Comparison of ENCODE assay signal across 9 cellular contexts in the genomic region with DNA sequence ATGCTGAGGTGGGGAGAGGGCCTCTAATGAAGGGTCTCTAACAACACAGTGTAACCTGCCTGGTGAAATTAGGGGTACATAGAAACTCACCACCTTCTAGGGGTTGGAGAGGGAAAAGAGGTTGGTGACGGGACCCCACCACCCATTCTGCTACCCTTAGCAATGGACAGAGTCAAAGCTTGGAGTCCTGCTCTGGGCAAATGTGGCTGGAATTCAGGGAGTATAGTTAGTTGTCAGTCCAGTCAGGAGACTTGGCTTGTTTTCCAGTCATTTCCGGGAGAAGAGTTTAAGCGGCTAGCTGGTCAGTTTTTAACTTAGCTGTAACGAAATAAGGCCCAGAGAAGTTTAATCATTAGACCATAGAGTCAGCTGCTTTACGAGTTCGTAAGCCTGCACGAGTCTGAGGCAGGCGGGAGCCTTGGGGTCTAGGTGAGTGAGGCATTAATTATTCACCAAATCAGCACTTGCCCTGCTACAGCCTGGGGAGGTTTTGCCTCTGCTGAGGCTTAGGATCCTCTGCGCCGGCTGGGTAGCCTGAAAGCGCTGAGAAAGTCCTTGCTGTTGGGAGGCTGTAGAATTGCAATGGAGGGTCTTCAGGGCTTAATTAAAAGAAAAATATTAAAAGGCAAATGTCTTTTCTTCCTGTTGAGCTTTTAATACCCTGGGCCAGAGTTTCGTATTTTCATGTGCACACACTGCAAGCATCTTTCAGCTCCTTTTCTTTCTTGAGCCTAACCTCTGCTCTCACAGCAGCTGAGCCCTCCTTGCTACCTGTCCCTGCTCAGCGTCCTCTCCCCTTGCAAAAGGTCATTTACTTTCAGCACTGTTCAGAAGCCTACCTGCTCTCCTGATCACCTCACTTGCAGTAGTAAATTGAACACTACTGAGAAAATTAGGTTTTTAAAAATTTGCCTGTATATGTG. TPM values are rescaled to one million over a fixed set of nuclear protein-coding genes. Genes with fewer than 3 reads are reported as not detected.
DNase-seq lines count a peak whose midpoint lies in the region; ATAC-seq and TF ChIP-seq lines count a peak whose summit lies in the region.
"Had no signal": no experiment of that assay in that cellular context is flagged by ENCODE, and none has a peak within 500 bp of the region (broad histone marks: within the 10 kb centered on the region; RNA-seq: fewer than 3 reads in every experiment).

No MANE protein-coding gene starts in this region.

- POLR2A ChIA-PET in IMR-90 (lab: Charles Lee; ENCODE audit: unreplicated experiment) (no interaction called here), HEK293T (lab: Yijun Ruan, JAX) (interaction anchor here (1.7 kb wide), 1 partner anchor 12 kb away, joined by 9 read pairs; no protein-coding TSS in a partner anchor)

- no peak for TF ChIP-seq POLR2A in IMR-90 (IDR thresholded peaks at IDR 0.05; ENCODE audit: low read depth, low read length)

- no peaks in the 10 kb centered on the region for H3K27me3 ChIP-seq in IMR-90 (ENCODE audit: control insufficient read depth, insufficient read depth, low read length)

- H3K79me1 ChIP-seq in IMR-90 (ENCODE audit: low read depth in 1 of 2, low read length in 2 of 2): peaks cover 12 to 26% of the 10 kb centered on the region in 2 experiments

- peaks cover 9% of the 10 kb centered on the region for H3K9me1 ChIP-seq in IMR-90 (ENCODE audit: insufficient read depth, low read length)

- peak overlapping the region; percentile 75; the same call in 1 of the 2 replicates for H2AK5ac ChIP-seq in IMR-90 (ENCODE audit: low read depth, low read length)

- peaks cover 10% of the 10 kb centered on the region; the same call in 1 of the 2 replicates for H3K36me3 ChIP-seq in IMR-90 (ENCODE audit: control insufficient read depth, insufficient read depth, low read length)

- CTCF ChIA-PET in IMR-90 (lab: Yijun Ruan, JAX) (interaction anchor here (0.6 to 2.3 kb wide), 5 partner anchors 9 to 359 kb away, joined by 3 to 9 read pairs (median 4); no protein-coding TSS in a partner anchor), HEK293T (lab: Yijun Ruan, JAX) (interaction anchor here (0.7 to 2.5 kb wide), 2 partner anchors 12 to 25 kb away, joined by 5 to 9 read pairs; no protein-coding TSS in a partner anchor)

- BruUV-seq in IMR-90 (replicated peaks; lab: Mats Ljungman, UMichigan): no TSS peak

- peak overlapping the region; percentile 33; the same call in 1 of the 2 replicates for H3K18ac ChIP-seq in IMR-90 (ENCODE audit: low read depth, low read length)

- dilution Hi-C loops in IMR-90 (cut with HindIII; ENCODE audit: low sequenced_read_pairs, unreplicated experiment): loop anchor here (25.0 kb wide), 1 partner anchor 133 kb away; a partner anchor contains a TSS

- H4K5ac ChIP-seq in IMR-90 (ENCODE audit: low read depth, low read length): peak overlapping the region; percentile 21; the same call in 1 of the 2 replicates

- DNase-seq in IMR-90: peak; percentile 70
- peak; percentile 76 for DNase-seq in fibroblast of villous mesenchyme (ENCODE audit: low read depth)
- peak; percentile 73 for DNase-seq in retinal pigment epithelial cell (ENCODE audit: low read depth)
- no peak for DNase-seq in stimulated activated CD4-positive, alpha-beta T cell treated with anti-CD3 and anti-CD28 coated beads, Interleukin-4, amount 100 ng/mL, for 1 hour
- DNase-seq in HEK293T (ENCODE audit: extremely low spot score): no peak
- no peak for DNase-seq in stimulated activated CD4-positive, alpha-beta T cell treated with anti-CD3 and anti-CD28 coated beads, Interleukin-12 subunit alpha, Interleukin-12 subunit beta, amount 100 ng/mL, for 4 hours
- DNase-seq in activated effector memory CD4-positive, alpha-beta T cell treated with Interleukin-2 at 50 U/mL for 16 hours: no peak

- peak overlapping the region; percentile 47 for H2AK9ac ChIP-seq in IMR-90 (replicated peaks; ENCODE audit: low read depth, low read length, poor library complexity)

- no peak for TF ChIP-seq RAD21 in IMR-90 (IDR thresholded peaks at IDR 0.05; ENCODE audit: low read length)

- H4K91ac ChIP-seq in IMR-90 (ENCODE audit: insufficient read depth, low read depth, low read length): peak overlapping the region; percentile 41

- H2BK5ac ChIP-seq in IMR-90 (ENCODE audit: low read depth, low read length, poor library complexity, severe bottlenecking): no peak overlapping the region

- in situ Hi-C loops in IMR-90 (cut with MboI; ENCODE audit: low sequenced_read_pairs): loop anchor here (5.0 kb wide), 1 partner anchor 133 kb away; no protein-coding TSS in a partner anchor

- H2BK120ac ChIP-seq in IMR-90 (ENCODE audit: low read depth, low read length): peak overlapping the region; percentile 83

- WGBS in IMR-90 (ENCODE audit: extremely low coverage in 2 of 2, insufficient read length in 1 of 2), 2 experiments: 70% methylated on average over 2 of the region's 13 CpGs; no CpG with 5 or more reads in 1 of the 2 experiments

- H4K8ac ChIP-seq in IMR-90 (ENCODE audit: low read depth in 2 of 2, low read length in 2 of 2): peak overlapping the region in 1 of 2 experiments; percentile 73; a peak in 1 of 4 replicates

- H2AFZ ChIP-seq in IMR-90 (replicated peaks; ENCODE audit: low read length, poor library complexity): peak overlapping the region; percentile 61

- peak; percentile 90 for ATAC-seq in GM18907 (IDR thresholded peaks at IDR 0.05; ENCODE audit: unreplicated experiment)
- ATAC-seq in IMR-90 (ENCODE audit: low read depth): no peak

- H3K9ac ChIP-seq in IMR-90 (ENCODE audit: low read depth, low read length): no peak overlapping the region

- H3K27ac ChIP-seq in IMR-90 (ENCODE audit: insufficient read depth, low read length): peak overlapping the region; percentile 51; the same call in 1 of the 2 replicates
- H3K27ac ChIP-seq: HL-60 had no signal

- intact Hi-C loops in IMR-90 (cut with micrococcal nuclease): loop anchor here (5.0 kb wide), 1 partner anchor 93 kb away; no protein-coding TSS in a partner anchor

- H3K23ac ChIP-seq in IMR-90 (ENCODE audit: low read depth, low read length): peak overlapping the region; percentile 1; the same call in 1 of the 2 replicates

- H3K14ac ChIP-seq in IMR-90 (replicated peaks; ENCODE audit: low read depth, low read length): peak overlapping the region; percentile 65

- H2BK15ac ChIP-seq in IMR-90 (ENCODE audit: low read depth, low read length): peak overlapping the region; percentile 9; the same call in 2 of the 3 replicates

- peaks cover 11% of the 10 kb centered on the region for H3K4me1 ChIP-seq in IMR-90 (ENCODE audit: control insufficient read depth, insufficient read depth, low read length)

- H3K9me3 ChIP-seq in IMR-90 (ENCODE audit: control insufficient read depth, insufficient read depth, low read length): no peaks in the 10 kb centered on the region

- peak overlapping the region; percentile 74 for H3K4ac ChIP-seq in IMR-90 (ENCODE audit: low read depth, low read length)

- H3K4me2 ChIP-seq in IMR-90 (ENCODE audit: low read depth, low read length): peak overlapping the region; percentile 23; the same call in 1 of the 2 replicates

- no peak for TF ChIP-seq CTCF in IMR-90 (conservative IDR thresholded peaks at IDR 0.05; ENCODE audit: low read depth, low read length)
- no peak for TF ChIP-seq CTCF in fibroblast of villous mesenchyme (IDR thresholded peaks at IDR 0.05; ENCODE audit: insufficient read depth, low read depth, low read length)
- TF ChIP-seq CTCF in retinal pigment epithelial cell (conservative IDR thresholded peaks at IDR 0.05; ENCODE audit: low read depth, low read length): no peak

- H4K20me1 ChIP-seq in IMR-90 (ENCODE audit: insufficient read depth, low read length): peaks cover 7% of the 10 kb centered on the region; the same call in 1 of the 2 replicates

- no peak overlapping the region for H3K56ac ChIP-seq in IMR-90 (ENCODE audit: extremely low read depth, insufficient read depth, low read length)

- peak overlapping the region; percentile 75 for H2BK20ac ChIP-seq in IMR-90 (ENCODE audit: low read depth, low read length)

- H3K4me3 ChIP-seq in IMR-90 (ENCODE audit: insufficient read depth, low read depth, low read length) (no peak overlapping the region), fibroblast of villous mesenchyme (ENCODE audit: low read depth, low read length) (no peak overlapping the region), retinal pigment epithelial cell (ENCODE audit: low read length) (peak overlapping the region; percentile 8)

TF ChIP-seq in IMR-90, 13 proteins besides CTCF, POLR2A, EP300 and RAD21 (continues in another document):
- no peak for TF ChIP-seq CHD1 (IDR thresholded peaks at IDR 0.05; ENCODE audit: low read depth, low read length)
- no peak for TF ChIP-seq SMC3 (IDR thresholded peaks at IDR 0.05; ENCODE audit: low read depth, low read length)
- peak; percentile 38; the same call in 1 of the 2 replicates for TF ChIP-seq BHLHE40 (IDR thresholded peaks at IDR 0.05; ENCODE audit: low read depth, low read length)
- no peak for TF ChIP-seq NFE2L2 (IDR thresholded peaks at IDR 0.05; ENCODE audit: low read depth, low read length)
- TF ChIP-seq RFX5 (IDR thresholded peaks at IDR 0.05; ENCODE audit: low read depth, low read length): no peak
- no peak for TF ChIP-seq MAZ (IDR thresholded peaks at IDR 0.05; ENCODE audit: borderline replicate concordance, low read depth, low read length)

TF ChIP-seq in HEK293T, 16 proteins besides CTCF, POLR2A, EP300 and RAD21:
- no peak for TF ChIP-seq ZNF384 (IDR thresholded peaks at IDR 0.05)
- no peak for TF ChIP-seq FOXK2 (IDR thresholded peaks at IDR 0.05)
- no peak for TF ChIP-seq NFRKB (IDR thresholded peaks at IDR 0.05)
- TF ChIP-seq SUZ12 (IDR thresholded peaks at IDR 0.05): no peak
- no peak for TF ChIP-seq HDGF (IDR thresholded peaks at IDR 0.05; ENCODE audit: borderline replicate concordance)

RNA-seq across cellular contexts. Expression of a gene that starts 1.5 kb away (rescaled TPM):
- total RNA-seq in IMR-90 (2012; rRNA removed) (117 TPM in 2 replicates), fibroblast of villous mesenchyme (438 and 483 TPM in 2 replicates)
- polyA plus RNA-seq in IMR-90 (2012; rRNA removed): 97.5 and 114 TPM in 2 replicates
- 83.3 and 90.8 TPM in 2 replicates for polyA plus RNA-seq in IMR-90 (2012; cell fraction: cytosol; rRNA removed)
- 304 and 403 TPM in 2 replicates for polyA plus RNA-seq in IMR-90 (2012; cell fraction: nucleus; rRNA removed; ENCODE audit: low replicate concordance)

Comparison
In these comparisons a context has a peak if more than half of its experiments do, and no peak if none do; other contexts are left out.
1. DNase-seq: peak in IMR-90 (single experiment), fibroblast of villous mesenchyme (single experiment) and retinal pigment epithelial cell (single experiment); none in stimulated activated CD4-positive, alpha-beta T cell treated with anti-CD3 and anti-CD28 coated beads, Interleukin-4, amount 100 ng/mL, for 1 hour (single experiment), HEK293T (single experiment), stimulated activated CD4-positive, alpha-beta T cell treated with anti-CD3 and anti-CD28 coated beads, Interleukin-12 subunit alpha, Interleukin-12 subunit beta, amount 100 ng/mL, for 4 hours (single experiment) and activated effector memory CD4-positive, alpha-beta T cell treated with Interleukin-2 at 50 U/mL for 16 hours (single experiment).